ENCODE assay signal across 8 cellular contexts in genomic region chr2:101001713-101002561, GRCh38. TPM values are rescaled to one million over a fixed set of nuclear protein-coding genes. Genes with fewer than 3 reads are reported as not detected.
A peak's percentile ranks its signal among the peaks of the same experiment; 100 is the strongest.
DNase-seq lines count a peak whose midpoint lies in the region; ATAC-seq and TF ChIP-seq lines count a peak whose summit lies in the region.

Gene RPL31 (plus strand): TSS chr2:101002289. CDS start chr2:101002702, 413 bp downstream.

- ATAC-seq in GM18870 (IDR thresholded peaks at IDR 0.05; ENCODE audit: unreplicated experiment) (peak; percentile 93), HG03135 (IDR thresholded peaks at IDR 0.05; ENCODE audit: unreplicated experiment) (peak; percentile 97)

- TF ChIP-seq POLR2A in breast epithelium (IDR thresholded peaks at IDR 0.05): peak; percentile 79

- H3K79me2 ChIP-seq in ACC112 (ENCODE audit: control insufficient read depth, insufficient read depth, low read length, unreplicated experiment): peaks cover 44% of the 10 kb centered on the region

- peak within 1 kb of the TSS; percentile 78 to 96 (median 93) for H3K9ac ChIP-seq in skeletal muscle tissue (ENCODE audit: low read depth in 1 of 3, low read length in 3 of 3)

- peak within 1 kb of the TSS; percentile 62 for H2AFZ ChIP-seq in ACC112 (ENCODE audit: low read length, unreplicated experiment)

- intact Hi-C loops in breast epithelium (cut with DNase I; ENCODE audit: low total_unique reads): no loop called here

- H3K4me1 ChIP-seq in ACC112 (ENCODE audit: control insufficient read depth, insufficient read depth, low read length, unreplicated experiment): peaks cover 22% of the 10 kb centered on the region
- peaks cover 0 to 8% of the 10 kb centered on the region in 2 donors for H3K4me1 ChIP-seq in breast epithelium
- peaks cover 14 to 25% (median 22%) of the 10 kb centered on the region in 3 donors for H3K4me1 ChIP-seq in skeletal muscle tissue (ENCODE audit: control insufficient read depth in 3 of 3, insufficient read depth in 3 of 3, low read length in 3 of 3)

- no peak for TF ChIP-seq CTCF in VCaP (conservative IDR thresholded peaks at IDR 0.05)
- peak in 1 of 3 donors; percentile 21 for TF ChIP-seq CTCF in breast epithelium (IDR thresholded peaks at IDR 0.05)

- H3K27me3 ChIP-seq in ACC112 (ENCODE audit: insufficient read depth, low read length) (no peaks in the 10 kb centered on the region), breast epithelium (no peaks in the 10 kb centered on the region), skeletal muscle tissue (ENCODE audit: control insufficient read depth in 3 of 3, insufficient read depth in 3 of 3, low read length in 3 of 3) (no peaks in the 10 kb centered on the region)

- H3K4me3 ChIP-seq in ACC112 (ENCODE audit: low read depth, low read length) (peak within 1 kb of the TSS; percentile 83), breast epithelium (peak within 1 kb of the TSS; percentile 82 to 98 (median 92)), iPS-18c (ENCODE audit: insufficient read depth, low read depth, low read length) (peak within 1 kb of the TSS; percentile 96), skeletal muscle tissue (ENCODE audit: low read length in 3 of 3) (peak within 1 kb of the TSS; percentile 92 to 95 (median 95))

- no peaks in the 10 kb centered on the region for H3K9me3 ChIP-seq in breast epithelium
- H3K9me3 ChIP-seq in iPS-18c (ENCODE audit: control insufficient read depth, insufficient read depth, low read length): no peaks in the 10 kb centered on the region
- H3K9me3 ChIP-seq in skeletal muscle tissue (ENCODE audit: control insufficient read depth in 3 of 3, low read length in 3 of 3): no peaks in the 10 kb centered on the region

- DNase-seq in NCI-H2196 treated with DMSO at 0.1 percent for 48 hours (lab: John Stamatoyannopoulos, UW; ENCODE audit: unreplicated experiment): peak; percentile 91
- DNase-seq in breast epithelium (ENCODE audit: low spot score in 2 of 2): peak; percentile 96

- H3K27ac ChIP-seq in ACC112 (ENCODE audit: low read depth, low read length) (peak within 1 kb of the TSS; percentile 80), VCaP (peak within 1 kb of the TSS; percentile 87), breast epithelium (peak within 1 kb of the TSS; percentile 92 to 96), skeletal muscle tissue (ENCODE audit: low read depth, low read length) (peak within 1 kb of the TSS; percentile 83)

- peaks cover 44% of the 10 kb centered on the region for H3K36me3 ChIP-seq in ACC112 (ENCODE audit: insufficient read depth, low read length)
- peaks cover 6% of the 10 kb centered on the region for H3K36me3 ChIP-seq in breast epithelium
- peaks cover 27 to 36% (median 35%) of the 10 kb centered on the region in 3 donors for H3K36me3 ChIP-seq in skeletal muscle tissue (ENCODE audit: control insufficient read depth in 3 of 3, insufficient read depth in 3 of 3, low read length in 3 of 3)

RNA-seq across cellular contexts. Expression of gene RPL31, which starts in this region (rescaled TPM):
- total RNA-seq in breast epithelium (1,000 to 10,000 TPM; 1,654 to 2,512 (median 1,741) TPM), skeletal muscle tissue (1,432 TPM)

Comparison
In these comparisons a context has a peak if more than half of its experiments do, and no peak if none do; other contexts are left out.
1. Peak in every context shown above with its lines: DNase-seq, ATAC-seq, H3K4me3 ChIP-seq and H3K27ac ChIP-seq.